In the genomic region with DNA sequence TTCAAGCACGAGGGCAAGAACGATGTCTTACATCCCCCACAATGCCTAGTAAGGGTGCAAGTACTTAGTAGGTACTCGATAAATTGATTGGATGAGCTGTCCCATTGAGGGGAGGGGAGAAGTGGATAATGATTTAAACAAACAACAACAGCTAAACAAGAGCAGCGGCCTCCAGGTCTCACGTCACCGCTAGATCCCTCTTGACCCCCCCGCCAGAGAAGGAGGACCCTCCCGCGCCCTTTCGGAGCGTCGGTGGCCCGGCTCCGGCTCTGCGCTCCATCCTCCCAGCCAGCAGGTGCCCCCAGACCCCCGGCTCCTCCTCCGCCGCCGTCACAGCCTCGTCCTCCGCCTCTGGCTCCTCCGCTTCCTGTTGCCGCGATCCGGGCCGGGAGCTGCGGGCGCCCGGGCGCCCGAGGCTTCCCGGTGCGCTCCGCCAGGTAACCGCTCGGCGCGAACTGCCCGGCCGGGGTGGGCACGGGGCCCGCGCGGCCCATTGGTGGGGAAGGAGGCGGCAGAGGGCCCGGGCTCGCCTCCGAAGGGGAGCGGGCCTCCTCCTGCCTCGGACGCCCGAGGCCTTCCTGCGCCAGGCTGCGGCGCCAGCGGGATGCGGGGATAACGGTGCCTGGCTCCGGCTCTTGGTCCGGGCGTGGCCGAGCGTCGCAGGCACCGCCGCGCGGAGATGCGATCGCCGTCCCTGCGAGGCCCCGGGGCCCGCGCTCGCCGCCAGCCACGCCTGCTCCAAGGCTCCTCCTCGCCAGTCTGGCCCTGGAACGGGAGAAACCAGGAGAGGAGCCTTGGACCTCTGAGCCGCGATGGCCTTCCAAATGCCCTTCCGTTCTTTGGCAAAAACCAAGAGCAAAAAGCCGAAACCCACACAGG, we compare ENCODE assay signal across 8 cellular contexts. TPM values are rescaled to one million over a fixed set of nuclear protein-coding genes. Genes with fewer than 3 reads are reported as not detected.
DNase-seq lines count a peak whose midpoint lies in the region; ATAC-seq and TF ChIP-seq lines count a peak whose summit lies in the region.

A gene (plus strand): TSS at position 368 of the 879 bp plus-strand sequence. CDS start 2,143 bp downstream, outside the sequence.

- peak within 1 kb of the TSS; percentile 32 for H3K9ac ChIP-seq in rectal smooth muscle tissue (ENCODE audit: low read length)

- peak within 1 kb of the TSS; percentile 53 for H3K4me3 ChIP-seq in GM12865 (ENCODE audit: low read depth, low read length)
- H3K4me3 ChIP-seq in rectal smooth muscle tissue (ENCODE audit: low read length): peak within 1 kb of the TSS; percentile 69

- peak within 1 kb of the TSS; percentile 77 for H3K27ac ChIP-seq in rectal smooth muscle tissue (ENCODE audit: low read depth, low read length)

- no peaks in the 10 kb centered on the region for H3K36me3 ChIP-seq in rectal smooth muscle tissue (ENCODE audit: control insufficient read depth, insufficient read depth, low read length)

- no peak for ATAC-seq in GM21528 (IDR thresholded peaks at IDR 0.05; ENCODE audit: low FRiP score, unreplicated experiment)

- DNase-seq in GM12865 (ENCODE audit: low read depth) (peak; percentile 45), HT1080 (ENCODE audit: low read depth) (peak; percentile 71), SHP77 (lab: John Stamatoyannopoulos, UW) (peak; percentile 81 to 83), astrocyte of the hippocampus (ENCODE audit: low read depth, low spot score) (peak; percentile 93), hippocampal formation (lab: John Stamatoyannopoulos, UW) (peak; percentile 36 to 57)
- DNase-seq in effector CD4-positive, alpha-beta T cell: no peak

- H3K27me3 ChIP-seq in rectal smooth muscle tissue (ENCODE audit: control insufficient read depth, insufficient read depth, low read length): no peaks in the 10 kb centered on the region

- no peak for TF ChIP-seq CTCF in GM12865 (IDR thresholded peaks at IDR 0.05; ENCODE audit: insufficient read depth, low read depth, low read length, missing control alignments)

- H3K4me1 ChIP-seq in rectal smooth muscle tissue (ENCODE audit: control insufficient read depth, insufficient read depth, low read length): peaks cover 7% of the 10 kb centered on the region

RNA-seq across cellular contexts. Expression of the gene that starts here (rescaled TPM):
- 7.7 and 8.6 TPM in 2 replicates for total RNA-seq in HT1080 (2014; rRNA removed; shearing (Covaris generic))
- 8.7 and 9.0 TPM in 2 replicates for polyA plus RNA-seq in HT1080 (2015; cell fraction: cytosol; rRNA removed)
- polyA plus RNA-seq in HT1080 (2015; cell fraction: nucleus; rRNA removed): 24.6 and 24.8 TPM in 2 replicates
